In the genomic region with DNA sequence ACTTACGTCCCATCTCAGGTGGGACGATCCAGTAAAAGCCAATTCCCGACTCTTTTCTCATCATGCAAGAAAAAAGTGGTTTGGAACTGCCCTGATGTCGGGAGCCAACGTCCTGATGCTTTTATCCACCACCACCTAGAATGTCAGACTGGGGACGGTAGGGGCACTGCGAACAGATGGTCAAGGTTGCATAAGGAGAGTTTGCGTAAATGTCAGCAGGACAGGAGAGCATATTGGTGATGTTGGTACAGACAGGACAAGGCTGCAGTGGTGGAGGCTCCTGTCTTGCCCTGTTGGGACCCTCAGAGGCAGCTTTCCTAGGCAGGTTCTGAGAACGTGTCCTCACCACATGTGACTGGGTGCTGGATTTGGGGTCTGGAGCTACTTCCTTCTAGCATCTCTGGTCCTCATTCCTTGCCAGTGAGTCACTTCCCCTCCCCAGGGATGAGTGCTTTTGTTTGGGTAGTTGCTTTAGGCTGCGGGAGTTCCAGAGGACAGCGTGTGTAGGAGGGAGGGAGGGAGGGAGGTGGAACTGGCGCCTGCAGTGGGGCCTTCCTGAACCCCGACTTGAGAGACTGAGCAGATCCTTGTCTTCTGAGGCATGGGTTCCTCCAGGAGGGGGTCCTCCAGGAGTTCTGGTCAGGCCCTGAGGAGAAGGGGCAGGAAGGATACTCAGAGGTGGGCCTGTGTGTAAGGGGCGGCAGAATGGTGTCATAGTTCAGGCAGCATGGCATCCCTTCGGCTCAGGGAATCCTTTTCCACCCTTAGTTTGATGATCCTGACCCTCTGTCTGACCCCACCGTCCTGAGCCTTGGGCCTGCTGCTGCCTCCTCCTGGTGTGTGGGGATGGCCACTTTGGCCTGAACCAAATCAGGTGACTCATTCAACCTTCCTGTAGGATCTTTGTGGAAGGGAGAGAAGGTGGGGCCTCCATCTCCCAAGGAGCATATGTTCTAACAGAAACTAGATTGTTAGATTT, we compare ENCODE assay signal across 10 cellular contexts. TPM values are rescaled to one million over a fixed set of nuclear protein-coding genes. Genes with fewer than 3 reads are reported as not detected.
DNase-seq lines count a peak whose midpoint lies in the region; ATAC-seq and TF ChIP-seq lines count a peak whose summit lies in the region.
"Had no signal": no experiment of that assay in that cellular context is flagged by ENCODE, and none has a peak within 500 bp of the region (broad histone marks: within the 10 kb centered on the region; RNA-seq: fewer than 3 reads in every experiment).

No MANE protein-coding gene starts in this region.

- POLR2A ChIA-PET in MCF 10A (lab: Yijun Ruan, JAX) = no interaction called here

- no peak overlapping the region for H3K27ac ChIP-seq in breast epithelium
- peak overlapping the region in 10 of 12 donors; percentile 14 to 73 (median 63) for H3K27ac ChIP-seq in heart left ventricle
- H3K27ac ChIP-seq in thoracic aorta = peak overlapping the region; percentile 7 to 38
- H3K27ac ChIP-seq: KMS-11 had no signal

- peak; percentile 44 to 68 (median 55) for ATAC-seq in heart left ventricle
- ATAC-seq in thoracic aorta (ENCODE audit: insufficient number of reproducible peaks, low FRiP score, low read depth) = peak; percentile 49
- no peak for ATAC-seq in activated T-cell treated with anti-CD3 and anti-CD28 coated beads, Interleukin-2, amount 50 U/mL, for 72 hours (replicated peaks in 1 of 2)

- BruUV-seq in MCF 10A (replicated peaks; lab: Mats Ljungman, UMichigan) = no TSS peak

- H3K9me3 Mint-ChIP-seq in MCF 10A (ENCODE audit: unreplicated experiment) = peaks cover 7% of the 10 kb centered on the region
- H3K9me3 Mint-ChIP-seq in activated T-cell treated with anti-CD3 and anti-CD28 coated beads, Interleukin-2, amount 50 U/mL, for 72 hours = no peaks in the 10 kb centered on the region

- H3K4me1 Mint-ChIP-seq in MCF 10A (ENCODE audit: insufficient read depth, unreplicated experiment) = peaks cover 45% of the 10 kb centered on the region
- H3K4me1 Mint-ChIP-seq in activated T-cell treated with anti-CD3 and anti-CD28 coated beads, Interleukin-2, amount 50 U/mL, for 72 hours (ENCODE audit: low read depth) = no peaks in the 10 kb centered on the region

- H3K4me3 ChIP-seq in breast epithelium = no peak overlapping the region
- H3K4me3 ChIP-seq in WI38 (ENCODE audit: low read depth, low read length) = no peak overlapping the region
- H3K4me3 ChIP-seq in heart left ventricle = no peak overlapping the region
- no peak overlapping the region for H3K4me3 ChIP-seq in thoracic aorta

- H3K27me3 Mint-ChIP-seq in MCF 10A (ENCODE audit: insufficient read depth, unreplicated experiment) = no peaks in the 10 kb centered on the region
- H3K27me3 Mint-ChIP-seq in activated T-cell treated with anti-CD3 and anti-CD28 coated beads, Interleukin-2, amount 50 U/mL, for 72 hours (ENCODE audit: low read depth) = peaks cover 13% of the 10 kb centered on the region

- H3K27ac Mint-ChIP-seq in MCF 10A (ENCODE audit: low read depth, unreplicated experiment) = peak overlapping the region; percentile 80
- no peak overlapping the region for H3K27ac Mint-ChIP-seq in activated T-cell treated with anti-CD3 and anti-CD28 coated beads, Interleukin-2, amount 50 U/mL, for 72 hours

- peaks cover 6% of the 10 kb centered on the region for H3K36me3 Mint-ChIP-seq in MCF 10A (ENCODE audit: insufficient read depth, unreplicated experiment)
- no peaks in the 10 kb centered on the region for H3K36me3 Mint-ChIP-seq in activated T-cell treated with anti-CD3 and anti-CD28 coated beads, Interleukin-2, amount 50 U/mL, for 72 hours (ENCODE audit: insufficient read depth in 2 of 2)

- H3K9me3 ChIP-seq in breast epithelium = no peaks in the 10 kb centered on the region
- H3K9me3 ChIP-seq in heart left ventricle = no peaks in the 10 kb centered on the region
- H3K9me3 ChIP-seq in thoracic aorta = no peaks in the 10 kb centered on the region

- WGBS in heart left ventricle, 4 donors = 54 to 69% (median 64%) methylated on average over 15 to 16 of the region's 16 CpGs

- intact Hi-C loops in MCF 10A (cut with micrococcal nuclease) (no loop called here), breast epithelium (cut with DNase I; ENCODE audit: low total_unique reads) (no loop called here), heart left ventricle (cut with DNase I) (no loop called here)

- H3K4me1 ChIP-seq in breast epithelium = no peaks in the 10 kb centered on the region
- H3K4me1 ChIP-seq in heart left ventricle = peaks cover 6 to 87% (median 48%) of the 10 kb centered on the region in 12 donors
- peaks cover 4 to 60% of the 10 kb centered on the region in 2 donors for H3K4me1 ChIP-seq in thoracic aorta (ENCODE audit: control insufficient read depth in 1 of 2, low read depth in 2 of 2)

- no peak for TF ChIP-seq POLR2A in breast epithelium (IDR thresholded peaks at IDR 0.05)
- no peak for TF ChIP-seq POLR2A in heart left ventricle (IDR thresholded peaks at IDR 0.05)

- TF ChIP-seq CTCF in MCF 10A (IDR thresholded peaks at IDR 0.05; ENCODE audit: unreplicated experiment) = peak; percentile 12
- TF ChIP-seq CTCF in breast epithelium (IDR thresholded peaks at IDR 0.05) = no peak
- TF ChIP-seq CTCF in WI38 (IDR thresholded peaks at IDR 0.05; ENCODE audit: low read depth, low read length) = peak; percentile 35; the same call in 1 of the 2 replicates
- no peak for TF ChIP-seq CTCF in heart left ventricle (IDR thresholded peaks at IDR 0.05)
- TF ChIP-seq CTCF in thoracic aorta (IDR thresholded peaks at IDR 0.05) = no peak

- no peaks in the 10 kb centered on the region for H3K36me3 ChIP-seq in breast epithelium
- H3K36me3 ChIP-seq in heart left ventricle = no peaks in the 10 kb centered on the region
- H3K36me3 ChIP-seq in thoracic aorta = no peaks in the 10 kb centered on the region

- no peak overlapping the region for H3K4me3 Mint-ChIP-seq in MCF 10A (ENCODE audit: unreplicated experiment)
- no peak overlapping the region for H3K4me3 Mint-ChIP-seq in activated T-cell treated with anti-CD3 and anti-CD28 coated beads, Interleukin-2, amount 50 U/mL, for 72 hours

- H3K27me3 ChIP-seq in breast epithelium (no peaks in the 10 kb centered on the region), heart left ventricle (no peaks in the 10 kb centered on the region), thoracic aorta (replicated peaks; ENCODE audit: insufficient read depth) (no peaks in the 10 kb centered on the region)

- CTCF ChIA-PET in MCF 10A (lab: Yijun Ruan, JAX) = interaction anchor here (0.6 to 1.0 kb wide), 3 partner anchors 8 to 23 kb away, joined by 3 to 4 read pairs (median 4); no protein-coding TSS in a partner anchor

- DNase-seq in MCF 10A (ENCODE audit: unreplicated experiment) (peak; percentile 90), breast epithelium (ENCODE audit: low spot score in 2 of 2) (no peak), heart left ventricle (peak in 3 of 5 donors; percentile 36 to 65 (median 60)), thoracic aorta (ENCODE audit: low spot score) (no peak), DMS53 treated with DMSO at 0.1 percent for 48 hours (lab: John Stamatoyannopoulos, UW; ENCODE audit: unreplicated experiment) (no peak), NCI-H2029 (lab: John Stamatoyannopoulos, UW) (no peak)
- no peak for DNase-seq in activated T-cell treated with anti-CD3 and anti-CD28 coated beads, Interleukin-2, amount 50 U/mL, for 72 hours
- DNase-seq: midbrain had no signal

RNA-seq across cellular contexts. Expression of a gene that starts 21.2 kb away (rescaled TPM):
- total RNA-seq in MCF 10A (2022) = 36.3 and 38.2 TPM in 2 replicates
- total RNA-seq in breast epithelium = 10 to 100 TPM in 2 of 3 donors, under 1 TPM in 1; 0.64 to 58.7 (median 41.3) TPM
- 100 to 1,000 TPM in 5 of 9 donors, 10 to 100 TPM in 4; 57.4 to 206 (median 104) TPM for total RNA-seq in heart left ventricle
- 10 to 100 TPM; 32.6 to 42.4 TPM for polyA plus RNA-seq in heart left ventricle
- 100 to 1,000 TPM in 1 of 2 donors, 10 to 100 TPM in 1; 71.2 to 150 TPM for total RNA-seq in thoracic aorta
- not detected for total RNA-seq in activated T-cell treated with anti-CD3 and anti-CD28 coated beads, Interleukin-2, amount 50 U/mL, for 72 hours

Comparison
In these comparisons a context has a peak if more than half of its experiments do, and no peak if none do; other contexts are left out.
1. DNase-seq: peak in MCF 10A (single experiment) and heart left ventricle (3 of 5); none in breast epithelium (0 of 2), thoracic aorta (single experiment), DMS53 treated with DMSO at 0.1 percent for 48 hours (single experiment), activated T-cell treated with anti-CD3 and anti-CD28 coated beads, Interleukin-2, amount 50 U/mL, for 72 hours (0 of 2) and NCI-H2029 (single experiment).
2. CTCF ChIP-seq: peak in MCF 10A (single experiment) and WI38 (single experiment); none in breast epithelium (0 of 3), heart left ventricle (0 of 12) and thoracic aorta (single experiment).
3. H3K27ac ChIP-seq: peak in heart left ventricle (10 of 12) and thoracic aorta (2 of 2); none in breast epithelium (0 of 2).
4. ATAC-seq: peak in heart left ventricle (4 of 4) and thoracic aorta (single experiment); none in activated T-cell treated with anti-CD3 and anti-CD28 coated beads, Interleukin-2, amount 50 U/mL, for 72 hours (0 of 2).